In the genomic region with DNA sequence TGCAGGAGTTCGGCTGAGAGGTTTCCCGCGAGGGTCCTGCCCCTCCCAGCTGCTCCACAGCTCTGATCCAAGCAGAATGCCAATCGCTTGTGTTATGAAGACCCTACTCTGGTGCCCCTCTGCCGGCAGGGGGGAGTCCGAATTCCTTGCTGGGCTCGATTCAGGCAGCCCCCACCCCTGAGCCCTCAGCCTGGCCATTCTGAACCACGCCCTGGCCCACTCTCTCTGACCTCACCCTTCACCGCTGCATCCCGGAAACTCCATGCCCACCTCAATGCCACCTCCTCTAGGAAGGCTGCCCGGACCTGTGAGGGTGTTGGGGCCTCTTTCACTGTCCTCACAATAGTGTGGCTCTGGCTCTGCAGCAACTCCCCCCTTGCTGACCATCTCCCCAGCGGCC, we compare ENCODE assay signal across 18 cellular contexts. TPM values are rescaled to one million over a fixed set of nuclear protein-coding genes. Genes with fewer than 3 reads are reported as not detected.
DNase-seq lines count a peak whose midpoint lies in the region; ATAC-seq, FAIRE-seq and TF ChIP-seq lines count a peak whose summit lies in the region.
"Had no signal": no experiment of that assay in that cellular context is flagged by ENCODE, and none has a peak within 500 bp of the region (broad histone marks: within the 10 kb centered on the region; RNA-seq: fewer than 3 reads in every experiment).

No MANE protein-coding gene starts in this region.

- H2AK5ac ChIP-seq in H1 (ENCODE audit: low read depth, low read length), result no peak overlapping the region; the same call in 1 of the 2 replicates

- peaks cover 5% of the 10 kb centered on the region for H3K27me3 Mint-ChIP-seq in activated naive CD8-positive, alpha-beta T cell treated with anti-CD3 and anti-CD28 coated beads, Interleukin-2, amount 10 ng/mL, durations not matched to agents 7 days and 5 days
- peaks cover 6% of the 10 kb centered on the region for H3K27me3 Mint-ChIP-seq in activated naive CD8-positive, alpha-beta T cell treated with anti-CD3 and anti-CD28 coated beads, Interleukin-2, amount 50 U/mL, for 24 hours
- peaks cover 12 to 17% of the 10 kb centered on the region in 2 donors for H3K27me3 Mint-ChIP-seq in stimulated activated naive B cell treated with anti-CD40 and anti-IgM and Interleukin-4, amounts not matched to agents 10 μg/mL and 1 μg/mL and 100 μg/mL, for 72 hours
- H3K27me3 Mint-ChIP-seq in HFFc6 (ENCODE audit: insufficient read depth), result peaks cover 10% of the 10 kb centered on the region

- H3K27ac Mint-ChIP-seq in activated naive CD8-positive, alpha-beta T cell treated with anti-CD3 and anti-CD28 coated beads, Interleukin-2, amount 10 ng/mL, durations not matched to agents 7 days and 5 days, result peak overlapping the region; percentile 42
- H3K27ac Mint-ChIP-seq in activated naive CD8-positive, alpha-beta T cell treated with anti-CD3 and anti-CD28 coated beads, Interleukin-2, amount 50 U/mL, for 24 hours, result no peak overlapping the region
- H3K27ac Mint-ChIP-seq in stimulated activated naive B cell treated with anti-CD40 and anti-IgM and Interleukin-4, amounts not matched to agents 10 μg/mL and 1 μg/mL and 100 μg/mL, for 72 hours, result peak overlapping the region; percentile 65
- H3K27ac Mint-ChIP-seq in HFFc6, result no peak overlapping the region
- H3K27ac Mint-ChIP-seq: activated B cell treated with CpG ODN at 0.5 μM for 24 hours; activated naive CD8-positive, alpha-beta T cell treated with anti-CD3 and anti-CD28 coated beads for 36 hours had no signal

- WGBS in H1 (ENCODE audit: extremely low coverage in 1 of 2, insufficient coverage in 1 of 2, insufficient read length in 1 of 2, insufficient replicate concordance in 2 of 2, low coverage in 1 of 2, low lambda C conversion rate in 2 of 2, missing lambda C conversion rate in 1 of 2), 2 experiments, result 96% methylated on average over 12 of the region's 12 CpGs; no CpG with 5 or more reads in 1 of the 2 experiments

- H3K79me2 ChIP-seq in KMS-11 (ENCODE audit: insufficient read depth, low read depth) (no peaks in the 10 kb centered on the region), H1 (ENCODE audit: control insufficient read depth in 1 of 2, insufficient read depth in 2 of 2, low read length in 2 of 2) (no peaks in the 10 kb centered on the region)

- H3K4me3 Mint-ChIP-seq in activated naive CD8-positive, alpha-beta T cell treated with anti-CD3 and anti-CD28 coated beads, Interleukin-2, amount 10 ng/mL, durations not matched to agents 7 days and 5 days, result peak overlapping the region; percentile 35
- H3K4me3 Mint-ChIP-seq in activated naive CD8-positive, alpha-beta T cell treated with anti-CD3 and anti-CD28 coated beads, Interleukin-2, amount 50 U/mL, for 24 hours, result no peak overlapping the region
- peak overlapping the region; percentile 49 to 63 for H3K4me3 Mint-ChIP-seq in stimulated activated naive B cell treated with anti-CD40 and anti-IgM and Interleukin-4, amounts not matched to agents 10 μg/mL and 1 μg/mL and 100 μg/mL, for 72 hours
- H3K4me3 Mint-ChIP-seq in HFFc6, result no peak overlapping the region
- H3K4me3 Mint-ChIP-seq: activated B cell treated with CpG ODN at 0.5 μM for 24 hours; activated naive CD8-positive, alpha-beta T cell treated with anti-CD3 and anti-CD28 coated beads for 36 hours had no signal

- no peaks in the 10 kb centered on the region for H3K9me3 Mint-ChIP-seq in activated naive CD8-positive, alpha-beta T cell treated with anti-CD3 and anti-CD28 coated beads, Interleukin-2, amount 10 ng/mL, durations not matched to agents 7 days and 5 days
- no peaks in the 10 kb centered on the region for H3K9me3 Mint-ChIP-seq in activated naive CD8-positive, alpha-beta T cell treated with anti-CD3 and anti-CD28 coated beads, Interleukin-2, amount 50 U/mL, for 24 hours
- no peaks in the 10 kb centered on the region for H3K9me3 Mint-ChIP-seq in stimulated activated naive B cell treated with anti-CD40 and anti-IgM and Interleukin-4, amounts not matched to agents 10 μg/mL and 1 μg/mL and 100 μg/mL, for 72 hours
- no peaks in the 10 kb centered on the region for H3K9me3 Mint-ChIP-seq in HFFc6
- H3K9me3 Mint-ChIP-seq: activated B cell treated with CpG ODN at 0.5 μM for 24 hours; CD4-positive, alpha-beta memory T cell had no signal

- H3K4me2 ChIP-seq in KMS-11, result no peak overlapping the region; the same call in 1 of the 2 replicates
- no peak overlapping the region for H3K4me2 ChIP-seq in H1 (ENCODE audit: insufficient read depth in 1 of 2, low read depth in 2 of 2, low read length in 2 of 2)

- POLR2A ChIA-PET in activated naive CD8-positive, alpha-beta T cell treated with anti-CD3 and anti-CD28 coated beads, Interleukin-2, amount 10 ng/mL, durations not matched to agents 7 days and 5 days (lab: Charles Lee), result interaction anchor here (1.0 kb wide), 1 partner anchor 41 kb away, joined by 3 read pairs; no protein-coding TSS in a partner anchor
- POLR2A ChIA-PET in H1 (lab: Charles Lee; ENCODE audit: partially characterized antibody), result interaction anchor here (1.2 to 3.3 kb wide), 5 partner anchors 8 to 31 kb away, joined by 3 to 18 read pairs (median 5); partner anchors contain the start of gene UBE2I

- intact Hi-C loops in lower lobe of right lung (cut with DNase I), result no loop called here

- H4K5ac ChIP-seq in H1 (ENCODE audit: insufficient read length, low read depth, low read length), result no peak overlapping the region

- H3K36me3 Mint-ChIP-seq in activated naive CD8-positive, alpha-beta T cell treated with anti-CD3 and anti-CD28 coated beads, Interleukin-2, amount 10 ng/mL, durations not matched to agents 7 days and 5 days, result no peaks in the 10 kb centered on the region
- no peaks in the 10 kb centered on the region for H3K36me3 Mint-ChIP-seq in activated naive CD8-positive, alpha-beta T cell treated with anti-CD3 and anti-CD28 coated beads, Interleukin-2, amount 50 U/mL, for 24 hours (ENCODE audit: low read depth)
- no peaks in the 10 kb centered on the region for H3K36me3 Mint-ChIP-seq in stimulated activated naive B cell treated with anti-CD40 and anti-IgM and Interleukin-4, amounts not matched to agents 10 μg/mL and 1 μg/mL and 100 μg/mL, for 72 hours
- H3K36me3 Mint-ChIP-seq in HFFc6 (ENCODE audit: low read depth), result no peaks in the 10 kb centered on the region
- H3K36me3 Mint-ChIP-seq: activated naive CD8-positive, alpha-beta T cell treated with anti-CD3 and anti-CD28 coated beads for 36 hours; CD4-positive, alpha-beta memory T cell had no signal

- H3K14ac ChIP-seq in H1 (ENCODE audit: insufficient read length), result no peak overlapping the region

- H3K9me3 ChIP-seq in H1 (ENCODE audit: insufficient read depth in 2 of 2, low read depth in 1 of 2, low read length in 1 of 2), result no peaks in the 10 kb centered on the region
- H3K9me3 ChIP-seq in lower lobe of right lung, result no peaks in the 10 kb centered on the region
- H3K9me3 ChIP-seq: esophagus squamous epithelium, gastrocnemius medialis, upper lobe of left lung had no signal

- H3K79me1 ChIP-seq in H1 (ENCODE audit: low read depth, low read length), result no peaks in the 10 kb centered on the region; the same call in 1 of the 2 replicates

- H3K36me3 ChIP-seq in KMS-11 (ENCODE audit: insufficient read depth) (no peaks in the 10 kb centered on the region), H1 (ENCODE audit: control insufficient read depth in 2 of 4, insufficient read depth in 4 of 4, low read length in 3 of 4) (no peaks in the 10 kb centered on the region), lower lobe of right lung (no peaks in the 10 kb centered on the region)
- H3K36me3 ChIP-seq: esophagus squamous epithelium, gastrocnemius medialis, upper lobe of left lung had no signal

- H2BK15ac ChIP-seq in H1 (ENCODE audit: low read length), result 0 out of 2 replicates have a peak overlapping the region, but pooled peaks have one; percentile 75

- no peak for DNase-seq in activated naive CD8-positive, alpha-beta T cell treated with anti-CD3 and anti-CD28 coated beads, Interleukin-2, amount 10 ng/mL, durations not matched to agents 7 days and 5 days
- no peak for DNase-seq in activated naive CD8-positive, alpha-beta T cell treated with anti-CD3 and anti-CD28 coated beads, Interleukin-2, amount 50 U/mL, for 24 hours
- DNase-seq in H1 (ENCODE audit: low read depth in 1 of 2, low spot score in 2 of 2) (no peak), lower lobe of right lung (no peak), HFFc6 (no peak)
- DNase-seq in stimulated activated naive B cell treated with anti-CD40 and anti-IgM and Interleukin-4, amounts not matched to agents 10 μg/mL and 1 μg/mL and 100 μg/mL, for 72 hours, result no peak
- no peak for DNase-seq in activated effector memory CD4-positive, alpha-beta T cell treated with Interleukin-2 at 50 U/mL for 16 hours
- DNase-seq: esophagus squamous epithelium had no signal

- CTCF ChIA-PET in H1 (lab: Charles Lee; ENCODE audit: partially characterized antibody), result interaction anchor here (0.6 to 3.3 kb wide), 15 partner anchors 11 to 467 kb away, joined by 3 to 35 read pairs (median 4); no protein-coding TSS in a partner anchor

- peak overlapping the region; percentile 6; the same call in 1 of the 2 replicates for H2BK12ac ChIP-seq in H1 (ENCODE audit: low read depth, low read length)

- no peak overlapping the region for H2BK5ac ChIP-seq in H1 (ENCODE audit: low read depth, low read length)

- H3K9ac ChIP-seq in KMS-11 (no peak overlapping the region), H1 (replicated peaks in 1 of 4; ENCODE audit: extremely low read depth in 1 of 4, low read depth in 3 of 4, low read length in 3 of 4) (no peak overlapping the region)

- no peak for TF ChIP-seq RAD21 in H1 (IDR thresholded peaks at IDR 0.05 in 1 of 2, conservative IDR thresholded peaks at IDR 0.05 in 1 of 2; ENCODE audit: low read depth in 2 of 2, low read length in 2 of 2)

- no peak overlapping the region; the same call in 1 of the 2 replicates for H3K18ac ChIP-seq in H1 (ENCODE audit: extremely low read depth, low read length)

- H2AFZ ChIP-seq in KMS-11 (ENCODE audit: low read depth) (peak overlapping the region; percentile 56; the same call in 1 of the 2 replicates), H1 (ENCODE audit: low read length) (no peak overlapping the region)

- H3K4me3 ChIP-seq in KMS-11 (IDR thresholded peaks at IDR 0.05; ENCODE audit: insufficient read depth, low read depth, low read length) (no peak overlapping the region), H1 (ENCODE audit: extremely low read depth in 1 of 4, insufficient read depth in 2 of 4, low read depth in 3 of 4, low read length in 4 of 4) (no peak overlapping the region), lower lobe of right lung (no peak overlapping the region)
- H3K4me3 ChIP-seq: gastrocnemius medialis had no signal

- H4K91ac ChIP-seq in H1 (replicated peaks; ENCODE audit: insufficient read length, low read length), result no peak overlapping the region

- no peak for TF ChIP-seq EP300 in H1 (IDR thresholded peaks at IDR 0.05; ENCODE audit: borderline replicate concordance in 1 of 2, low read depth in 2 of 2, low read length in 2 of 2)

- H2BK20ac ChIP-seq in H1 (ENCODE audit: low read length), result no peak overlapping the region

- peak overlapping the region; percentile 21; the same call in 1 of the 2 replicates for H4K8ac ChIP-seq in H1 (ENCODE audit: extremely low read depth, insufficient read depth, low read length)

- H3K23me2 ChIP-seq in H1 (ENCODE audit: low read depth, low read length), result peaks cover 2% of the 10 kb centered on the region; the same call in 1 of the 2 replicates

- H4K20me1 ChIP-seq in KMS-11 (ENCODE audit: insufficient read depth) (no peaks in the 10 kb centered on the region), H1 (replicated peaks in 1 of 2; ENCODE audit: control insufficient read depth in 1 of 2, insufficient read depth in 2 of 2, low read length in 2 of 2) (no peaks in the 10 kb centered on the region)

- no peak for ATAC-seq in activated naive CD8-positive, alpha-beta T cell treated with anti-CD3 and anti-CD28 coated beads, Interleukin-2, amount 10 ng/mL, durations not matched to agents 7 days and 5 days (ENCODE audit: low read depth)
- no peak for ATAC-seq in activated naive CD8-positive, alpha-beta T cell treated with anti-CD3 and anti-CD28 coated beads, Interleukin-2, amount 50 U/mL, for 24 hours
- no peak for ATAC-seq in stimulated activated naive B cell treated with anti-CD40 and anti-IgM and Interleukin-4, amounts not matched to agents 10 μg/mL and 1 μg/mL and 100 μg/mL, for 72 hours (replicated peaks)
- no peak for ATAC-seq in lower lobe of right lung

- no peak overlapping the region for H3K56ac ChIP-seq in H1 (replicated peaks; ENCODE audit: insufficient read length, low read depth, low read length)

- H2BK120ac ChIP-seq in H1 (replicated peaks; ENCODE audit: low read depth, low read length), result peak overlapping the region; percentile 33

- no peak overlapping the region for H3K23ac ChIP-seq in H1 (ENCODE audit: insufficient read length)

- H3K27me3 ChIP-seq in KMS-11 (ENCODE audit: insufficient read depth, low read depth) (peaks cover 56% of the 10 kb centered on the region), H1 (replicated peaks in 1 of 4; ENCODE audit: control insufficient read depth in 3 of 4, extremely low read depth in 1 of 4, insufficient read depth in 3 of 4, low read length in 3 of 4) (no peaks in the 10 kb centered on the region), lower lobe of right lung (ENCODE audit: low read depth) (peaks cover 35% of the 10 kb centered on the region)
- H3K27me3 ChIP-seq: upper lobe of left lung had no signal

- TF ChIP-seq CTCF in KMS-11 (conservative IDR thresholded peaks at IDR 0.05; ENCODE audit: low read depth, low read length) (no peak), H1 (IDR thresholded peaks at IDR 0.05; ENCODE audit: control extremely low read depth in 1 of 3, insufficient read depth in 1 of 3, low read depth in 1 of 3, low read length in 3 of 3) (no peak), lower lobe of right lung (IDR thresholded peaks at IDR 0.05) (no peak), HFFc6 (IDR thresholded peaks at IDR 0.05) (no peak)

- TF ChIP-seq POLR2A in H1 (IDR thresholded peaks at IDR 0.05; ENCODE audit: control extremely low read depth in 1 of 2, low read depth in 2 of 2, low read length in 2 of 2), result no peak

- H3K4me1 ChIP-seq in KMS-11 (ENCODE audit: low read depth, poor library complexity, severe bottlenecking), result peaks cover 17% of the 10 kb centered on the region
- peaks cover 0 to 16% (median 12%) of the 10 kb centered on the region in 4 experiments; a peak in 6 of 7 replicates for H3K4me1 ChIP-seq in H1 (replicated peaks in 1 of 4; ENCODE audit: control insufficient read depth in 3 of 4, insufficient read depth in 4 of 4, low read length in 3 of 4)
- H3K4me1 ChIP-seq in lower lobe of right lung, result peaks cover 10% of the 10 kb centered on the region

- no peak overlapping the region for H3K4ac ChIP-seq in H1 (replicated peaks; ENCODE audit: insufficient read length, low read depth, low read length)

- H3K4me1 Mint-ChIP-seq in activated naive CD8-positive, alpha-beta T cell treated with anti-CD3 and anti-CD28 coated beads, Interleukin-2, amount 10 ng/mL, durations not matched to agents 7 days and 5 days, result peaks cover 28% of the 10 kb centered on the region
- peaks cover 50% of the 10 kb centered on the region for H3K4me1 Mint-ChIP-seq in activated naive CD8-positive, alpha-beta T cell treated with anti-CD3 and anti-CD28 coated beads, Interleukin-2, amount 50 U/mL, for 24 hours
- peaks cover 34 to 55% of the 10 kb centered on the region in 2 donors for H3K4me1 Mint-ChIP-seq in stimulated activated naive B cell treated with anti-CD40 and anti-IgM and Interleukin-4, amounts not matched to agents 10 μg/mL and 1 μg/mL and 100 μg/mL, for 72 hours
- H3K4me1 Mint-ChIP-seq in HFFc6 (ENCODE audit: low read depth), result peaks cover 12% of the 10 kb centered on the region

- no peak for FAIRE-seq in H1 (lab: Jason Lieb, UNC)
- FAIRE-seq: HTR-8/SVneo, islet of Langerhans had no signal

- no peak overlapping the region for H3K27ac ChIP-seq in KMS-11
- no peak overlapping the region for H3K27ac ChIP-seq in H1 (ENCODE audit: low read depth, low read length)
- no peak overlapping the region for H3K27ac ChIP-seq in lower lobe of right lung
- H3K27ac ChIP-seq: gastrocnemius medialis, upper lobe of left lung had no signal

RNA-seq across cellular contexts. Expression of gene UBE2I, which starts 7.9 kb away (rescaled TPM):
- 100 to 1,000 TPM; 211 to 232 TPM for total RNA-seq in activated naive CD8-positive, alpha-beta T cell treated with anti-CD3 and anti-CD28 coated beads, Interleukin-2, amount 10 ng/mL, durations not matched to agents 7 days and 5 days
- total RNA-seq in H1 (2021; fragmentation: NEBNext Ultra II Directional; extraction: Animal tissue kit (Norgen Biotek cat#: 25700)), result 268 and 272 TPM in 2 replicates
- polyA plus RNA-seq in H1 (2011; rRNA removed), result 148 and 162 TPM in 2 replicates
- 142 TPM for polyA plus RNA-seq in H1 (2011; cell fraction: cytosol; rRNA removed)
- 143 TPM for polyA plus RNA-seq in H1 (2011; cell fraction: nucleus; rRNA removed)
- 186 to 197 TPM (median 190 TPM) in 4 replicates for polyA plus RNA-seq in H1 (2012, experiment 1 of 2)
- 278 TPM for polyA plus RNA-seq in H1 (2012, experiment 2 of 2)
- 202 TPM for polyA plus RNA-seq in H1 (2013, experiment 1 of 2)
- 204 TPM for polyA plus RNA-seq in H1 (2013, experiment 2 of 2)
- polyA minus RNA-seq in H1 (2011; rRNA and poly(A)+ RNA removed), result 87.2 and 89.0 TPM in 2 replicates
- 84.7 TPM for polyA minus RNA-seq in H1 (2011; cell fraction: cytosol; rRNA and poly(A)+ RNA removed)
- polyA minus RNA-seq in H1 (2011; cell fraction: nucleus; rRNA and poly(A)+ RNA removed), result 99.4 TPM
- 93.4 TPM for total RNA-seq in lower lobe of right lung
- 100 to 1,000 TPM; 116 to 147 (median 138) TPM for total RNA-seq in HFFc6 (2021; fragmentation: NEBNext Ultra II Directional; extraction: Animal tissue kit (Norgen Biotek cat#: 25700))

RNA-seq across cellular contexts. Expression of gene BAIAP3, which starts 31.9 kb away (rescaled TPM):
- 10 to 100 TPM; 27.4 to 31.2 TPM for total RNA-seq in activated naive CD8-positive, alpha-beta T cell treated with anti-CD3 and anti-CD28 coated beads, Interleukin-2, amount 10 ng/mL, durations not matched to agents 7 days and 5 days
- 6.8 and 7.9 TPM in 2 replicates for total RNA-seq in H1 (2021; fragmentation: NEBNext Ultra II Directional; extraction: Animal tissue kit (Norgen Biotek cat#: 25700))
- polyA plus RNA-seq in H1 (2011; rRNA removed), result 2.9 and 6.3 TPM in 2 replicates
- polyA plus RNA-seq in H1 (2011; cell fraction: cytosol; rRNA removed), result 4.8 TPM
- 33.8 TPM for polyA plus RNA-seq in H1 (2011; cell fraction: nucleus; rRNA removed)
- polyA plus RNA-seq in H1 (2012, experiment 1 of 2), result 4.5 to 6.4 TPM (median 5.6 TPM) in 4 replicates
- polyA plus RNA-seq in H1 (2012, experiment 2 of 2), result 2.6 TPM
- polyA plus RNA-seq in H1 (2013, experiment 1 of 2), result 5.0 TPM
- polyA plus RNA-seq in H1 (2013, experiment 2 of 2), result 3.4 TPM
- 2.0 and 2.1 TPM in 2 replicates for polyA minus RNA-seq in H1 (2011; rRNA and poly(A)+ RNA removed)
- 5.7 TPM for polyA minus RNA-seq in H1 (2011; cell fraction: cytosol; rRNA and poly(A)+ RNA removed)
- polyA minus RNA-seq in H1 (2011; cell fraction: nucleus; rRNA and poly(A)+ RNA removed), result 11.1 TPM
- 8.4 TPM for total RNA-seq in lower lobe of right lung
- under 1 TPM; 0.11 to 0.28 (median 0.16) TPM for total RNA-seq in HFFc6 (2021; fragmentation: NEBNext Ultra II Directional; extraction: Animal tissue kit (Norgen Biotek cat#: 25700))

RNA-seq across cellular contexts. Expression of gene TPSD1, which starts 45.7 kb away (rescaled TPM):
- total RNA-seq in activated naive CD8-positive, alpha-beta T cell treated with anti-CD3 and anti-CD28 coated beads, Interleukin-2, amount 10 ng/mL, durations not matched to agents 7 days and 5 days, result not detected
- not detected in 2 replicates for total RNA-seq in H1 (2021; fragmentation: NEBNext Ultra II Directional; extraction: Animal tissue kit (Norgen Biotek cat#: 25700))
- 0.26 and 0.61 TPM in 2 replicates for polyA plus RNA-seq in H1 (2011; rRNA removed)
- 0.62 TPM for polyA plus RNA-seq in H1 (2011; cell fraction: cytosol; rRNA removed)
- 8.5 TPM for polyA plus RNA-seq in H1 (2011; cell fraction: nucleus; rRNA removed)
- polyA plus RNA-seq in H1 (2012, experiment 1 of 2), result 0.42 to 1.1 TPM (median 0.70 TPM) in 4 replicates
- polyA plus RNA-seq in H1 (2012, experiment 2 of 2), result 0.18 TPM
- 0.36 TPM for polyA plus RNA-seq in H1 (2013, experiment 1 of 2)
- 0.17 TPM for polyA plus RNA-seq in H1 (2013, experiment 2 of 2)
- polyA minus RNA-seq in H1 (2011; rRNA and poly(A)+ RNA removed), result 0.28 TPM in 1 of 2 replicates, not detected in the other
- polyA minus RNA-seq in H1 (2011; cell fraction: cytosol; rRNA and poly(A)+ RNA removed), result not detected
- polyA minus RNA-seq in H1 (2011; cell fraction: nucleus; rRNA and poly(A)+ RNA removed), result not detected
- total RNA-seq in lower lobe of right lung, result 9.6 TPM
- total RNA-seq in HFFc6 (2021; fragmentation: NEBNext Ultra II Directional; extraction: Animal tissue kit (Norgen Biotek cat#: 25700)), result not detected
- total RNA-seq: activated B cell treated with CpG ODN at 0.5 μM for 24 hours; activated naive CD8-positive, alpha-beta T cell treated with anti-CD3 and anti-CD28 coated beads for 36 hours; CD4-positive, alpha-beta memory T cell; chondrocyte; occipital lobe had no signal
- polyA plus RNA-seq: CD4-positive, alpha-beta memory T cell had no signal

RNA-seq across cellular contexts. Expression of gene TSR3, which starts 50.1 kb away (rescaled TPM):
- 10 to 100 TPM; 43.8 to 44.2 TPM for total RNA-seq in activated naive CD8-positive, alpha-beta T cell treated with anti-CD3 and anti-CD28 coated beads, Interleukin-2, amount 10 ng/mL, durations not matched to agents 7 days and 5 days
- total RNA-seq in H1 (2021; fragmentation: NEBNext Ultra II Directional; extraction: Animal tissue kit (Norgen Biotek cat#: 25700)), result 45.9 and 52.3 TPM in 2 replicates
- polyA plus RNA-seq in H1 (2011; rRNA removed), result 43.1 and 66.0 TPM in 2 replicates
- polyA plus RNA-seq in H1 (2011; cell fraction: cytosol; rRNA removed), result 60.3 TPM
- polyA plus RNA-seq in H1 (2011; cell fraction: nucleus; rRNA removed), result 46.0 TPM
- polyA plus RNA-seq in H1 (2012, experiment 1 of 2), result 31.8 to 57.4 TPM (median 53.2 TPM) in 4 replicates
- 37.5 TPM for polyA plus RNA-seq in H1 (2012, experiment 2 of 2)
- polyA plus RNA-seq in H1 (2013, experiment 1 of 2), result 25.0 TPM
- 26.0 TPM for polyA plus RNA-seq in H1 (2013, experiment 2 of 2)
- 10.2 and 10.8 TPM in 2 replicates for polyA minus RNA-seq in H1 (2011; rRNA and poly(A)+ RNA removed)
- 31.2 TPM for polyA minus RNA-seq in H1 (2011; cell fraction: cytosol; rRNA and poly(A)+ RNA removed)
- polyA minus RNA-seq in H1 (2011; cell fraction: nucleus; rRNA and poly(A)+ RNA removed), result 19.7 TPM
- 39.5 TPM for total RNA-seq in lower lobe of right lung
- total RNA-seq in HFFc6 (2021; fragmentation: NEBNext Ultra II Directional; extraction: Animal tissue kit (Norgen Biotek cat#: 25700)), result 10 to 100 TPM; 73.7 to 84.6 (median 78.1) TPM

RNA-seq across cellular contexts. Expression of gene GNPTG, which starts 50.2 kb away (rescaled TPM):
- total RNA-seq in activated naive CD8-positive, alpha-beta T cell treated with anti-CD3 and anti-CD28 coated beads, Interleukin-2, amount 10 ng/mL, durations not matched to agents 7 days and 5 days, result 10 to 100 TPM; 43.2 to 46.5 TPM
- total RNA-seq in H1 (2021; fragmentation: NEBNext Ultra II Directional; extraction: Animal tissue kit (Norgen Biotek cat#: 25700)), result 25.2 and 26.2 TPM in 2 replicates
- 51.2 and 73.3 TPM in 2 replicates for polyA plus RNA-seq in H1 (2011; rRNA removed)
- 45.7 TPM for polyA plus RNA-seq in H1 (2011; cell fraction: cytosol; rRNA removed)
- 73.3 TPM for polyA plus RNA-seq in H1 (2011; cell fraction: nucleus; rRNA removed)
- 21.7 to 30.2 TPM (median 28.6 TPM) in 4 replicates for polyA plus RNA-seq in H1 (2012, experiment 1 of 2)
- polyA plus RNA-seq in H1 (2012, experiment 2 of 2), result 17.9 TPM
- polyA plus RNA-seq in H1 (2013, experiment 1 of 2), result 22.1 TPM
- polyA plus RNA-seq in H1 (2013, experiment 2 of 2), result 23.7 TPM
- polyA minus RNA-seq in H1 (2011; rRNA and poly(A)+ RNA removed), result 9.9 and 10.5 TPM in 2 replicates
- 9.3 TPM for polyA minus RNA-seq in H1 (2011; cell fraction: cytosol; rRNA and poly(A)+ RNA removed)
- polyA minus RNA-seq in H1 (2011; cell fraction: nucleus; rRNA and poly(A)+ RNA removed), result 13.4 TPM
- 89.5 TPM for total RNA-seq in lower lobe of right lung
- total RNA-seq in HFFc6 (2021; fragmentation: NEBNext Ultra II Directional; extraction: Animal tissue kit (Norgen Biotek cat#: 25700)), result 10 to 100 TPM; 46.8 to 68.1 (median 52.6) TPM

Comparison
In these comparisons a context has a peak if more than half of its experiments do, and no peak if none do; other contexts are left out.
1. H3K27ac Mint-ChIP-seq: peak in activated naive CD8-positive, alpha-beta T cell treated with anti-CD3 and anti-CD28 coated beads, Interleukin-2, amount 10 ng/mL, durations not matched to agents 7 days and 5 days (single experiment) and stimulated activated naive B cell treated with anti-CD40 and anti-IgM and Interleukin-4, amounts not matched to agents 10 μg/mL and 1 μg/mL and 100 μg/mL, for 72 hours (single experiment); none in activated naive CD8-positive, alpha-beta T cell treated with anti-CD3 and anti-CD28 coated beads, Interleukin-2, amount 50 U/mL, for 24 hours (single experiment) and HFFc6 (single experiment).
2. H3K4me3 Mint-ChIP-seq: peak in activated naive CD8-positive, alpha-beta T cell treated with anti-CD3 and anti-CD28 coated beads, Interleukin-2, amount 10 ng/mL, durations not matched to agents 7 days and 5 days (single experiment) and stimulated activated naive B cell treated with anti-CD40 and anti-IgM and Interleukin-4, amounts not matched to agents 10 μg/mL and 1 μg/mL and 100 μg/mL, for 72 hours (2 of 2); none in activated naive CD8-positive, alpha-beta T cell treated with anti-CD3 and anti-CD28 coated beads, Interleukin-2, amount 50 U/mL, for 24 hours (single experiment) and HFFc6 (single experiment).